15 cellular contexts compared by ENCODE assay signal in genomic region chr2:53473762-53474161, GRCh38.
"Had no signal": no experiment of that assay in that cellular context is flagged by ENCODE, and none has a peak within 500 bp of the region (broad histone marks: within the 10 kb centered on the region; RNA-seq: fewer than 3 reads in every experiment).

No MANE protein-coding gene starts in this region.

- H3K9me3 ChIP-seq: SK-N-SH had no signal

- H3K9ac ChIP-seq: SK-N-SH had no signal

- H3K36me3 ChIP-seq: SJCRH30, WERI-Rb-1 had no signal

- H3K4me3 ChIP-seq: PC-9, SJCRH30 had no signal

- ATAC-seq: activated CD4-positive, alpha-beta T cell treated with anti-CD3 and anti-CD28 coated beads for 36 hours; activated T-cell treated with anti-CD3 and anti-CD28 coated beads, Interleukin-2, amount 50 U/mL, for 72 hours had no signal

- H3K4me2 ChIP-seq: PC-9, SK-N-SH had no signal

- H3K4me1 ChIP-seq: SJCRH30 had no signal

- H2AFZ ChIP-seq: PC-9 had no signal

- H3K27ac ChIP-seq: SJCRH30, WERI-Rb-1 had no signal

- DNase-seq: activated CD4-positive, alpha-beta memory T cell treated with anti-CD3 and anti-CD28 coated beads, Interleukin-2, amount 10 ng/mL, durations not matched to agents 7 days and 5 days; activated CD4-positive, alpha-beta T cell treated with anti-CD3 and anti-CD28 coated beads for 36 hours; activated CD4-positive, alpha-beta T cell treated with anti-CD3 and anti-CD28 coated beads, Interleukin-2, amount 50 U/mL, for 1 hour; activated gamma-delta T cell treated with Interleukin-2 at 50 U/mL for 16 hours; activated naive CD4-positive, alpha-beta T cell treated with anti-CD3 and anti-CD28 coated beads, Interleukin-2, amount 10 ng/mL, durations not matched to agents 7 days and 5 days; activated naive CD8-positive, alpha-beta T cell treated with anti-CD3 and anti-CD28 coated beads for 36 hours; activated T-cell treated with anti-CD3 and anti-CD28 coated beads, Interleukin-2, amount 50 U/mL, for 72 hours; cerebellar nuclear complex; NCI-H1105; NCI-H2171; PC-9; SK-N-SH; T-helper 1 cell had no signal
